Comparison of ENCODE assay signal across 8 cellular contexts in the genomic region with DNA sequence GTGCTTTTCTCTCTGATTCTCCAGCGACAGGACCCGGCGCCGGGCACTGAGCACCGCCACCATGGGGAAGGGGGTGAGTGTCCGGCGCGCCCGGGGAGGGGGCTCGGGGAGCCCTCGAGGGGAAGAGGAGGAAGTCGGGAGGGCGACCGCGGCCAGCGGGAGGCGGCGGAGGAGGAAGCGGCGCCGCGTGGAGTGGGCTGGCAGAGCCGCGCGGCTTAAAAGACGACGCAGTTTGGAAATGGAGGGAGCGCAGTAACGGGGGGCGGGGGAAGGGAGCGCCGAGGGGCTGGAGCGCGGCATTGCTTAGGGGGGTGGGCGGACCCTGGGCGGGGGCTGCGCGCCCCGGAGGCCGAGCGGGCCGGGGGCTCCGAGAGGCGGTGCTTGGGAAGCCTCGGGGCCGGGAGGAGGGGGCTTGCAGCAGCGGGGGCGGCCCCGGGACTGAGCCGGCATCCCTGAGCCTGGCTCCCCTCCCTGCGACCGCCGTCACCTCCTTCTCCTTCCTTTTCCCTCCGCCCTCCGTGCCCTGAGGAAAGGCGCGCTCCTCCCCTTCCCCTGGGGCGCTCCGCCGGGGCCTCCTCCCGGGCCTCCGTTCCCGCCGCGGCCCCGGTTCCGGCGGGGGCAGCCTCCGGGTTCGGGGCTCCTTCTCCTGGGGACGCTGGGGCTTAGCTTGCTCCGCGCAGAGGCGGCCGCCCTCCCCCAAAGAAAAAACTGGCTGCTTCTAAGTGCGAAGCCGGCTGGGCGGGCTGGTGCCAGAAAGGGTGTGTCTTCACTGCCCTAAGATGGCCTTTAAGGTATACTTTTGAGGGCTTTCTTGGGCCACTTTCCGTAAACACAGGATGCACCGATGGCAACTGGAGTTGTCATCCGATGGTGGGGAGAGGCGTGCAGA. TPM values are rescaled to one million over a fixed set of nuclear protein-coding genes. Genes with fewer than 3 reads are reported as not detected.
DNase-seq lines count a peak whose midpoint lies in the region; ATAC-seq, FAIRE-seq and TF ChIP-seq lines count a peak whose summit lies in the region.

No MANE protein-coding gene starts in this region.

- no peaks in the 10 kb centered on the region for H3K9me2 ChIP-seq in GM23338 (ENCODE audit: insufficient read depth)

- peak overlapping the region; percentile 98 for H3K4me2 ChIP-seq in GM23338

- peak overlapping the region; percentile 95 for H3K27ac ChIP-seq in GM23338 (ENCODE audit: low read depth)

- H3F3A ChIP-seq in GM23338 (replicated peaks; ENCODE audit: low read depth), result no peaks in the 10 kb centered on the region

- peaks cover 48% of the 10 kb centered on the region for H3K4me1 Mint-ChIP-seq in GM23338

- peak; percentile 46 for ATAC-seq in GM23338

- no peak overlapping the region for H2AFZ ChIP-seq in GM23338

- DNase-seq in Caki2 (ENCODE audit: low read depth), result peak; percentile 61
- DNase-seq in GM23338 (ENCODE audit: low spot score), result peak; percentile 72
- DNase-seq in NCI-H146 treated with DMSO at 0.1 percent for 48 hours (lab: John Stamatoyannopoulos, UW; ENCODE audit: unreplicated experiment), result peak; percentile 45
- DNase-seq in activated CD4-positive, alpha-beta T cell treated with anti-CD3 and anti-CD28 coated beads for 4 hours, result peak; percentile 44 to 52
- DNase-seq in dermis blood vessel endothelial cell, result peak; percentile 66
- DNase-seq in lower leg skin (ENCODE audit: low spot score in 2 of 2), result peak; percentile 67 to 95
- peak; percentile 46 to 49 for DNase-seq in stimulated activated CD4-positive, alpha-beta T cell treated with anti-CD3 and anti-CD28 coated beads, Interleukin-4, amount 100 ng/mL, for 48 hours (ENCODE audit: low read depth in 2 of 2)
- DNase-seq in D721Med (ENCODE audit: insufficient read length, low spot score), result no peak

- H4K20me1 ChIP-seq in GM23338 (replicated peaks; ENCODE audit: insufficient read depth), result peaks cover 41% of the 10 kb centered on the region

- H3K27ac Mint-ChIP-seq in GM23338, result peak overlapping the region; percentile 90

- H3K79me2 ChIP-seq in GM23338 (replicated peaks; ENCODE audit: insufficient read depth), result peaks cover 49% of the 10 kb centered on the region

- no peak for TF ChIP-seq POLR2A in lower leg skin (IDR thresholded peaks at IDR 0.05)

- WGBS in lower leg skin, 2 donors, result 1% methylated on average over 18 to 61 of the region's 82 CpGs

- peak overlapping the region; percentile 96 for H3K4me3 Mint-ChIP-seq in GM23338

- no peak for TF ChIP-seq CTCF in GM23338 (conservative IDR thresholded peaks at IDR 0.05; ENCODE audit: low read depth in 2 of 2)
- no peak for TF ChIP-seq CTCF in lower leg skin (IDR thresholded peaks at IDR 0.05)
- TF ChIP-seq CTCF in D721Med (IDR thresholded peaks at IDR 0.05; ENCODE audit: insufficient read depth, missing control alignments), result no peak

- H3K4me3 ChIP-seq in GM23338, result peak overlapping the region; percentile 92
- H3K4me3 ChIP-seq in lower leg skin (ENCODE audit: low read depth, poor library complexity, severe bottlenecking), result peak overlapping the region; percentile 97

- FAIRE-seq in D721Med (lab: Jason Lieb, UNC), result no peak

- intact Hi-C loops in lower leg skin (cut with DNase I; ENCODE audit: low total_unique reads), result no loop called here

- H3K27me3 Mint-ChIP-seq in GM23338 (ENCODE audit: insufficient read depth, low read depth, poor library complexity), result peaks cover 14% of the 10 kb centered on the region

- H3K27me3 ChIP-seq in GM23338 (ENCODE audit: insufficient read depth), result peaks cover 19% of the 10 kb centered on the region

- peaks cover 49% of the 10 kb centered on the region for H3K4me1 ChIP-seq in GM23338 (ENCODE audit: insufficient read depth)

- H3K9me3 Mint-ChIP-seq in GM23338, result no peaks in the 10 kb centered on the region

- H3K36me3 ChIP-seq in GM23338 (ENCODE audit: insufficient read depth), result no peaks in the 10 kb centered on the region

- no peaks in the 10 kb centered on the region; the same call in 2 of the 3 replicates for H3K36me3 Mint-ChIP-seq in GM23338 (ENCODE audit: low read depth)

- in situ Hi-C loops in Caki2 (cut with HindIII; ENCODE audit: low pct_unique_long_range_greater_than_20kb, low sequenced_read_pairs), result no loop called here

TF ChIP-seq in GM23338, 12 proteins besides CTCF, POLR2A, EP300 and RAD21:
- no peak for TF ChIP-seq JUNB (IDR thresholded peaks at IDR 0.05; ENCODE audit: unreplicated experiment)
- no peak for TF ChIP-seq STAT1 (IDR thresholded peaks at IDR 0.05; ENCODE audit: unreplicated experiment)
- TF ChIP-seq EZH2phosphoT487 (IDR thresholded peaks at IDR 0.05; ENCODE audit: unreplicated experiment), result no peak
- TF ChIP-seq POLR2AphosphoS5 (IDR thresholded peaks at IDR 0.05; ENCODE audit: low read depth), result 0 out of 2 replicates have a peak, but pooled peaks have one; percentile 42

RNA-seq across cellular contexts. Expression of a gene that starts 0.7 kb away (rescaled TPM):
- total RNA-seq in Caki2 (2014; rRNA removed; shearing (Covaris generic); ENCODE audit: low replicate concordance), result 116 and 171 TPM in 2 replicates
- total RNA-seq in GM23338 (2014; rRNA removed; shearing (Covaris generic)), result 174 and 202 TPM in 2 replicates
- polyA plus RNA-seq in GM23338 (2016; fragmentation: Nextera tagmentation; extraction: Ambion mirVana), result 114 and 117 TPM in 2 replicates
- total RNA-seq in dermis blood vessel endothelial cell (208 and 350 TPM in 2 replicates), lower leg skin (100 to 1,000 TPM; 241 to 757 (median 415) TPM)
